Comparison of ENCODE assay signal across 1 cellular context in the genomic region with DNA sequence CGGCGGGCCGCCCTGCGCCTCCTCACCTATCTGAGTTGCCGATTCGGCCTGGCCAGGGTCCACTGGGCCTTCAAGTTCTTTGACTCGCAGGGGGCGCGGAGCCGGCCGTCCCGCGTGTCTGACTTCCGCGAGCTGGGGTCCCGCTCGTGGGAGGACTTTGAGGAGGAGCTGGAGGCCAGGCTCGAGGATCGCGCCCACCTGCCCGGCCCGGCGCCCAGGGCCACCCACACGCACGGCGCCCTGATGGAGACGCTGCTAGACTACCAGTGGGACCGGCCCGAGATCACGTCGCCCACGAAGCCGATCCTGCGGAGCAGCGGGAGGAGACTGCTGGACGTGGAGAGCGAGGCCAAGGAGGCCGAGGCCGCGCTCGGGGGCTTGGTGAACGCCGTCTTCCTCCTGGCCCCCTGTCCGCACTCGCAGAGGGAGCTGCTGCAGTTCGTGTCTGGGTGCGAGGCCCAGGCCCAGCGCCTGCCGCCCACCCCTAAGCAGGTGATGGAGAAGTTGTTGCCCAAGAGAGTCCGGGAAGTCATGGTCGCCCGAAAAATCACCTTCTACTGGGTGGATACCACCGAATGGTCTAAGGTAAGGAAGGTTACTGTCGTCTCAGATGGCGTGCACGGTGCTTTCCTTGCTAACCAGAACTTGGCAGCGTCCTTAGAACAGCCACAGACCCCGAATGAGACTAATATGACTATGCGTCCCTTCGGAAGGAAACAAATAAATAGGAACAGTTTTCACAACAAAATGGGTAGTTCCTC.
TF ChIP-seq lines count a peak whose summit lies in the region.

No MANE protein-coding gene starts in this region.

TF ChIP-seq in HEK293, 187 proteins besides CTCF, POLR2A, EP300 and RAD21 (continued from another document and continues in another):
- TF ChIP-seq, protein P1, sequence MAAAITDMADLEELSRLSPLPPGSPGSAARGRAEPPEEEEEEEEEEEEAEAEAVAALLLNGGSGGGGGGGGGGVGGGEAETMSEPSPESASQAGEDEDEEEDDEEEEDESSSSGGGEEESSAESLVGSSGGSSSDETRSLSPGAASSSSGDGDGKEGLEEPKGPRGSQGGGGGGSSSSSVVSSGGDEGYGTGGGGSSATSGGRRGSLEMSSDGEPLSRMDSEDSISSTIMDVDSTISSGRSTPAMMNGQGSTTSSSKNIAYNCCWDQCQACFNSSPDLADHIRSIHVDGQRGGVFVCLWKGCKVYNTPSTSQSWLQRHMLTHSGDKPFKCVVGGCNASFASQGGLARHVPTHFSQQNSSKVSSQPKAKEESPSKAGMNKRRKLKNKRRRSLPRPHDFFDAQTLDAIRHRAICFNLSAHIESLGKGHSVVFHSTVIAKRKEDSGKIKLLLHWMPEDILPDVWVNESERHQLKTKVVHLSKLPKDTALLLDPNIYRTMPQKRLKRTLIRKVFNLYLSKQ (tag by site-specific recombination; IDR thresholded peaks at IDR 0.05; ENCODE audit: borderline replicate concordance) = no peak
- no peak for TF ChIP-seq ZNF292 (tag by site-specific recombination; IDR thresholded peaks at IDR 0.05; ENCODE audit: borderline replicate concordance, low read depth)
- no peak; the same call in none of the 2 replicates for TF ChIP-seq ZNF501 (tag by site-specific recombination; IDR thresholded peaks at IDR 0.05)
- no peak for TF ChIP-seq ZNF600 (tag by site-specific recombination; IDR thresholded peaks at IDR 0.05)
- TF ChIP-seq, protein P2, sequence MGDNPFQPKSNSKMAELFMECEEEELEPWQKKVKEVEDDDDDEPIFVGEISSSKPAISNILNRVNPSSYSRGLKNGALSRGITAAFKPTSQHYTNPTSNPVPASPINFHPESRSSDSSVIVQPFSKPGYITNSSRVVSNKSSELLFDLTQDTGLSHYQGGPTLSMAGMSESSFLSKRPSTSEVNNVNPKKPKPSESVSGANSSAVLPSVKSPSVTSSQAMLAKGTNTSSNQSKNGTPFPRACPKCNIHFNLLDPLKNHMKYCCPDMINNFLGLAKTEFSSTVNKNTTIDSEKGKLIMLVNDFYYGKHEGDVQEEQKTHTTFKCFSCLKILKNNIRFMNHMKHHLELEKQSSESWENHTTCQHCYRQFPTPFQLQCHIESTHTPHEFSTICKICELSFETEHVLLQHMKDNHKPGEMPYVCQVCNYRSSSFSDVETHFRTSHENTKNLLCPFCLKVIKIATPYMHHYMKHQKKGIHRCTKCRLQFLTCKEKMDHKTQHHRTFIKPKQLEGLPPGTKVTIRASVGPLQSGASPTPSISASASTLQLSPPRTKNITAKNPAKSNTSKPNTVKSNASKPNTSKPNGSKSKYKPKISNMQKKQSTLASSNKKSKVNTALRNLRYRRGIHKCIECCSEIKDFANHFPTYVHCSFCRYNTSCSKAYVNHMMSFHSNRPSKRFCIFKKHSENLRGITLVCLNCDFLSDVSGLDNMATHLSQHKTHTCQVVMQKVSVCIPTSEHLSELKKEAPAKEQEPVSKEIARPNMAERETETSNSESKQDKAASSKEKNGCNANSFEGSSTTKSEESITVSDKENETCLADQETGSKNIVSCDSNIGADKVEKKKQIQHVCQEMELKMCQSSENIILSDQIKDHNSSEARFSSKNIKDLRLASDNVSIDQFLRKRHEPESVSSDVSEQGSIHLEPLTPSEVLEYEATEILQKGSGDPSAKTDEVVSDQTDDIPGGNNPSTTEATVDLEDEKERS (tag by site-specific recombination; IDR thresholded peaks at IDR 0.05) = 0 out of 2 replicates have a peak, but pooled peaks have one; percentile 22
- TF ChIP-seq, protein P3, sequence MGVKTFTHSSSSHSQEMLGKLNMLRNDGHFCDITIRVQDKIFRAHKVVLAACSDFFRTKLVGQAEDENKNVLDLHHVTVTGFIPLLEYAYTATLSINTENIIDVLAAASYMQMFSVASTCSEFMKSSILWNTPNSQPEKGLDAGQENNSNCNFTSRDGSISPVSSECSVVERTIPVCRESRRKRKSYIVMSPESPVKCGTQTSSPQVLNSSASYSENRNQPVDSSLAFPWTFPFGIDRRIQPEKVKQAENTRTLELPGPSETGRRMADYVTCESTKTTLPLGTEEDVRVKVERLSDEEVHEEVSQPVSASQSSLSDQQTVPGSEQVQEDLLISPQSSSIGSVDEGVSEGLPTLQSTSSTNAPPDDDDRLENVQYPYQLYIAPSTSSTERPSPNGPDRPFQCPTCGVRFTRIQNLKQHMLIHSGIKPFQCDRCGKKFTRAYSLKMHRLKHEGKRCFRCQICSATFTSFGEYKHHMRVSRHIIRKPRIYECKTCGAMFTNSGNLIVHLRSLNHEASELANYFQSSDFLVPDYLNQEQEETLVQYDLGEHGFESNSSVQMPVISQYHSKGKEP (tag by site-specific recombination; IDR thresholded peaks at IDR 0.05) = no peak
- TF ChIP-seq ZNF138 (tag by site-specific recombination; IDR thresholded peaks at IDR 0.05; ENCODE audit: borderline replicate concordance) = no peak
- no peak for TF ChIP-seq ZNF157 (tag by site-specific recombination; IDR thresholded peaks at IDR 0.05)
- TF ChIP-seq, protein P4, sequence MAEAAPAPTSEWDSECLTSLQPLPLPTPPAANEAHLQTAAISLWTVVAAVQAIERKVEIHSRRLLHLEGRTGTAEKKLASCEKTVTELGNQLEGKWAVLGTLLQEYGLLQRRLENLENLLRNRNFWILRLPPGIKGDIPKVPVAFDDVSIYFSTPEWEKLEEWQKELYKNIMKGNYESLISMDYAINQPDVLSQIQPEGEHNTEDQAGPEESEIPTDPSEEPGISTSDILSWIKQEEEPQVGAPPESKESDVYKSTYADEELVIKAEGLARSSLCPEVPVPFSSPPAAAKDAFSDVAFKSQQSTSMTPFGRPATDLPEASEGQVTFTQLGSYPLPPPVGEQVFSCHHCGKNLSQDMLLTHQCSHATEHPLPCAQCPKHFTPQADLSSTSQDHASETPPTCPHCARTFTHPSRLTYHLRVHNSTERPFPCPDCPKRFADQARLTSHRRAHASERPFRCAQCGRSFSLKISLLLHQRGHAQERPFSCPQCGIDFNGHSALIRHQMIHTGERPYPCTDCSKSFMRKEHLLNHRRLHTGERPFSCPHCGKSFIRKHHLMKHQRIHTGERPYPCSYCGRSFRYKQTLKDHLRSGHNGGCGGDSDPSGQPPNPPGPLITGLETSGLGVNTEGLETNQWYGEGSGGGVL (tag by site-specific recombination; IDR thresholded peaks at IDR 0.05) = no peak
- TF ChIP-seq ZNF561 (tag by site-specific recombination; IDR thresholded peaks at IDR 0.05; ENCODE audit: borderline replicate concordance) = no peak
- TF ChIP-seq ZNF530 (tag by site-specific recombination; IDR thresholded peaks at IDR 0.05; ENCODE audit: low read depth) = no peak
- no peak for TF ChIP-seq ZNF791 (tag by site-specific recombination; IDR thresholded peaks at IDR 0.05)
- TF ChIP-seq EGR2 (tag by site-specific recombination; IDR thresholded peaks at IDR 0.05; ENCODE audit: low read depth) = peak; percentile 94
- 0 out of 2 replicates have a peak, but pooled peaks have one; percentile 57 for TF ChIP-seq ZNF660 (tag by site-specific recombination; IDR thresholded peaks at IDR 0.05)
- no peak for TF ChIP-seq ZNF707 (tag by site-specific recombination; IDR thresholded peaks at IDR 0.05)
- TF ChIP-seq ZBTB20 (tag by site-specific recombination; IDR thresholded peaks at IDR 0.05) = peak; percentile 51; the same call in 1 of the 2 replicates
- TF ChIP-seq ZBTB1 (tag by site-specific recombination; IDR thresholded peaks at IDR 0.05) = no peak
- TF ChIP-seq RBAK (tag by site-specific recombination; IDR thresholded peaks at IDR 0.05) = no peak
- no peak for TF ChIP-seq ZNF19 (tag by site-specific recombination; IDR thresholded peaks at IDR 0.05; ENCODE audit: low read depth)
- no peak for TF ChIP-seq ZNF548 (tag by site-specific recombination; IDR thresholded peaks at IDR 0.05)
- peak; percentile 31; the same call in 1 of the 2 replicates for TF ChIP-seq ZNF76 (tag by site-specific recombination; IDR thresholded peaks at IDR 0.05; ENCODE audit: borderline replicate concordance, low read depth)
- TF ChIP-seq ZSCAN30 (tag by site-specific recombination; IDR thresholded peaks at IDR 0.05) = peak; percentile 60; the same call in 1 of the 2 replicates
- 0 out of 2 replicates have a peak, but pooled peaks have one; percentile 42 for TF ChIP-seq ZNF184 (tag by site-specific recombination; IDR thresholded peaks at IDR 0.05)
- TF ChIP-seq, protein P5, sequence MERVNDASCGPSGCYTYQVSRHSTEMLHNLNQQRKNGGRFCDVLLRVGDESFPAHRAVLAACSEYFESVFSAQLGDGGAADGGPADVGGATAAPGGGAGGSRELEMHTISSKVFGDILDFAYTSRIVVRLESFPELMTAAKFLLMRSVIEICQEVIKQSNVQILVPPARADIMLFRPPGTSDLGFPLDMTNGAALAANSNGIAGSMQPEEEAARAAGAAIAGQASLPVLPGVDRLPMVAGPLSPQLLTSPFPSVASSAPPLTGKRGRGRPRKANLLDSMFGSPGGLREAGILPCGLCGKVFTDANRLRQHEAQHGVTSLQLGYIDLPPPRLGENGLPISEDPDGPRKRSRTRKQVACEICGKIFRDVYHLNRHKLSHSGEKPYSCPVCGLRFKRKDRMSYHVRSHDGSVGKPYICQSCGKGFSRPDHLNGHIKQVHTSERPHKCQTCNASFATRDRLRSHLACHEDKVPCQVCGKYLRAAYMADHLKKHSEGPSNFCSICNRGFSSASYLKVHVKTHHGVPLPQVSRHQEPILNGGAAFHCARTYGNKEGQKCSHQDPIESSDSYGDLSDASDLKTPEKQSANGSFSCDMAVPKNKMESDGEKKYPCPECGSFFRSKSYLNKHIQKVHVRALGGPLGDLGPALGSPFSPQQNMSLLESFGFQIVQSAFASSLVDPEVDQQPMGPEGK (tag by site-specific recombination; IDR thresholded peaks at IDR 0.05) = peak; percentile 31
- no peak for TF ChIP-seq ZEB2 (tag by site-specific recombination; IDR thresholded peaks at IDR 0.05)
- TF ChIP-seq, protein P6, sequence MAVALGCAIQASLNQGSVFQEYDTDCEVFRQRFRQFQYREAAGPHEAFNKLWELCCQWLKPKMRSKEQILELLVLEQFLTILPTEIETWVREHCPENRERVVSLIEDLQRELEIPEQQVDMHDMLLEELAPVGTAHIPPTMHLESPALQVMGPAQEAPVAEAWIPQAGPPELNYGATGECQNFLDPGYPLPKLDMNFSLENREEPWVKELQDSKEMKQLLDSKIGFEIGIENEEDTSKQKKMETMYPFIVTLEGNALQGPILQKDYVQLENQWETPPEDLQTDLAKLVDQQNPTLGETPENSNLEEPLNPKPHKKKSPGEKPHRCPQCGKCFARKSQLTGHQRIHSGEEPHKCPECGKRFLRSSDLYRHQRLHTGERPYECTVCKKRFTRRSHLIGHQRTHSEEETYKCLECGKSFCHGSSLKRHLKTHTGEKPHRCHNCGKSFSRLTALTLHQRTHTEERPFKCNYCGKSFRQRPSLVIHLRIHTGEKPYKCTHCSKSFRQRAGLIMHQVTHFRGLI (tag by site-specific recombination; IDR thresholded peaks at IDR 0.05) = no peak
- TF ChIP-seq ZNF404 (tag by site-specific recombination; IDR thresholded peaks at IDR 0.05) = no peak
- peak; percentile 75; the same call in 1 of the 2 replicates for TF ChIP-seq ZBTB48 (tag by site-specific recombination; IDR thresholded peaks at IDR 0.05)
- TF ChIP-seq, protein P7, sequence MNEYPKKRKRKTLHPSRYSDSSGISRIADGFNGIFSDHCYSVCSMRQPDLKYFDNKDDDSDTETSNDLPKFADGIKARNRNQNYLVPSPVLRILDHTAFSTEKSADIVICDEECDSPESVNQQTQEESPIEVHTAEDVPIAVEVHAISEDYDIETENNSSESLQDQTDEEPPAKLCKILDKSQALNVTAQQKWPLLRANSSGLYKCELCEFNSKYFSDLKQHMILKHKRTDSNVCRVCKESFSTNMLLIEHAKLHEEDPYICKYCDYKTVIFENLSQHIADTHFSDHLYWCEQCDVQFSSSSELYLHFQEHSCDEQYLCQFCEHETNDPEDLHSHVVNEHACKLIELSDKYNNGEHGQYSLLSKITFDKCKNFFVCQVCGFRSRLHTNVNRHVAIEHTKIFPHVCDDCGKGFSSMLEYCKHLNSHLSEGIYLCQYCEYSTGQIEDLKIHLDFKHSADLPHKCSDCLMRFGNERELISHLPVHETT (tag by site-specific recombination; IDR thresholded peaks at IDR 0.05) = no peak; the same call in 1 of the 2 replicates
- TF ChIP-seq ZNF416 (tag by site-specific recombination; IDR thresholded peaks at IDR 0.05) = no peak
- TF ChIP-seq TCF7L2 (IDR thresholded peaks at IDR 0.05; ENCODE audit: borderline replicate concordance, low read depth, low read length) = no peak
- TF ChIP-seq GLIS1 (tag by site-specific recombination; IDR thresholded peaks at IDR 0.05) = no peak; the same call in 1 of the 2 replicates
- TF ChIP-seq, protein P8, sequence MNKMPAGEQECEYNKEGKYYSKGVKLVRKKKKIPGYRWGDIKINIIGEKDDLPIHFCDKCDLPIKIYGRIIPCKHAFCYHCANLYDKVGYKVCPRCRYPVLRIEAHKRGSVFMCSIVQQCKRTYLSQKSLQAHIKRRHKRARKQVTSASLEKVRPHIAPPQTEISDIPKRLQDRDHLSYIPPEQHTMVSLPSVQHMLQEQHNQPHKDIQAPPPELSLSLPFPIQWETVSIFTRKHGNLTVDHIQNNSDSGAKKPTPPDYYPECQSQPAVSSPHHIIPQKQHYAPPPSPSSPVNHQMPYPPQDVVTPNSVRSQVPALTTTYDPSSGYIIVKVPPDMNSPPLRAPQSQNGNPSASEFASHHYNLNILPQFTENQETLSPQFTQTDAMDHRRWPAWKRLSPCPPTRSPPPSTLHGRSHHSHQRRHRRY (tag by site-specific recombination; IDR thresholded peaks at IDR 0.05) = no peak
- TF ChIP-seq, protein P9, sequence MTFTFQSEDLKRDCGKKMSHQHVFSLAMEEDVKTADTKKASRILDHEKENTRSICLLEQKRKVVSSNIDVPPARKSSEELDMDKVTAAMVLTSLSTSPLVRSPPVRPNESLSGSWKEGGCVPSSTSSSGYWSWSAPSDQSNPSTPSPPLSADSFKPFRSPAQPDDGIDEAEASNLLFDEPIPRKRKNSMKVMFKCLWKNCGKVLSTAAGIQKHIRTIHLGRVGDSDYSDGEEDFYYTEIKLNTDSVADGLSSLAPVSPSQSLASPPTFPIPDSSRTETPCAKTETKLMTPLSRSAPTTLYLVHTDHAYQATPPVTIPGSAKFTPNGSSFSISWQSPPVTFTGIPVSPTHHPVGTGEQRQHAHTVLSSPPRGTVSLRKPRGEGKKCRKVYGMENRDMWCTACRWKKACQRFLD (tag by site-specific recombination; IDR thresholded peaks at IDR 0.05) = no peak
- TF ChIP-seq, protein P10, sequence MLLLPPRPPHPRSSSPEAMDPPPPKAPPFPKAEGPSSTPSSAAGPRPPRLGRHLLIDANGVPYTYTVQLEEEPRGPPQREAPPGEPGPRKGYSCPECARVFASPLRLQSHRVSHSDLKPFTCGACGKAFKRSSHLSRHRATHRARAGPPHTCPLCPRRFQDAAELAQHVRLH (tag by site-specific recombination; IDR thresholded peaks at IDR 0.05) = 0 out of 2 replicates have a peak, but pooled peaks have one; percentile 15
- TF ChIP-seq SP3 (tag by site-specific recombination; IDR thresholded peaks at IDR 0.05) = no peak
- no peak for TF ChIP-seq ZNF274 (IDR thresholded peaks at IDR 0.05; ENCODE audit: low read length)
- no peak for TF ChIP-seq ZNF274 (tag by site-specific recombination; IDR thresholded peaks at IDR 0.05; ENCODE audit: borderline replicate concordance)
- TF ChIP-seq, protein P11, sequence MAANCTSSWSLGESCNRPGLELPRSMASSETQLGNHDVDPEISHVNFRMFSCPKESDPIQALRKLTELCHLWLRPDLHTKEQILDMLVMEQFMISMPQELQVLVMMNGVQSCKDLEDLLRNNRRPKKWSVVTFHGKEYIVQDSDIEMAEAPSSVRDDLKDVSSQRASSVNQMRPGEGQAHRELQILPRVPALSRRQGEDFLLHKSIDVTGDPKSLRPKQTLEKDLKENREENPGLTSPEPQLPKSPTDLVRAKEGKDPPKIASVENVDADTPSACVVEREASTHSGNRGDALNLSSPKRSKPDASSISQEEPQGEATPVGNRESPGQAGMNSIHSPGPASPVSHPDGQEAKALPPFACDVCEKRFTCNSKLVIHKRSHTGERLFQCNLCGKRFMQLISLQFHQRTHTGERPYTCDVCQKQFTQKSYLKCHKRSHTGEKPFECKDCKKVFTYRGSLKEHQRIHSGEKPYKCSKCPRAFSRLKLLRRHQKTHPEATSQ (tag by site-specific recombination; IDR thresholded peaks at IDR 0.05) = no peak
- peak; percentile 11; the same call in 1 of the 2 replicates for TF ChIP-seq ZFP69B (tag by site-specific recombination; IDR thresholded peaks at IDR 0.05)
